ENCODE assay signal across 8 cellular contexts in the genomic region with DNA sequence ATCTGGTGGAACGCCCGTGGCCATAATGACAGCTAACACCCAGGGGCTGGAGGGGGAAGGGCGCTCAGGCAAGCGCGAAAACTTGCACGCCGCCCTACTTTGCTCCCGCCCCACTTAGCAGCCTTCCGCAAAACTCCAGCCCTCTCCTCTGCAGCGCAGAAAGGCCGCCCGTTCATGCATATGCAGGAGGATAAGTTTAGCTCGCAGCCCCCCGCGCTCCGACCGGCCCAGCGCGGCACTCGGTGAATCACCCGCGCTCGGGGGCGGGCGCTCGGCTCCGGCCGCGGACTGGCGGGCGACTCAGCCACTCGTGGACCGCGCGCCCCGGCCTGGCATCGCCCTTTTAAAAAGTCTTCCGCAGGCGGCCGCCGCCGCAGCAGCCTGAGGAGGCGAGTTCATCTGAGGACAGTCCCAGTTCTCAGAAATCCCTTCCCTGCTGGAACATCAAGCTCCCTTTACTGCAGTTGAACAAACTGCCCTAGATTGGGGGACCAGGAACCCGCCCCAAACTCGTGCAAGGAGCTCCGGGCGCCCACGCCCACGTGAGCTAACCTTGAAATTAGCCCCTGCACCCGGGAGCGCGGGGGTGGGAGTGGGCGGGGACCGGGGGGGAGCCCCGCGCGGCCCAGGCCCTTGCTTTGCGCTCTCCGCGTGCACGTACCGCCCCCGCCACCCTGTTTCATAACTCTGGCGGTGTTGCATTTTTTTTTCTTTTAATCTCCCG. TPM values are rescaled to one million over a fixed set of nuclear protein-coding genes. Genes with fewer than 3 reads are reported as not detected.
DNase-seq lines count a peak whose midpoint lies in the region; TF ChIP-seq lines count a peak whose summit lies in the region.

No MANE protein-coding gene starts in this region.

- H3K9me3 Mint-ChIP-seq in activated naive CD4-positive, alpha-beta T cell treated with anti-CD3 and anti-CD28 coated beads, Interleukin-2, amount 50 U/mL, for 24 hours = no peaks in the 10 kb centered on the region

- no peaks in the 10 kb centered on the region for H3K27me3 Mint-ChIP-seq in activated naive CD4-positive, alpha-beta T cell treated with anti-CD3 and anti-CD28 coated beads, Interleukin-2, amount 50 U/mL, for 24 hours

- TF ChIP-seq CTCF in HFF-Myc (IDR thresholded peaks at IDR 0.05; ENCODE audit: low read depth, low read length, missing control alignments) = no peak
- TF ChIP-seq CTCF in NB4 (IDR thresholded peaks at IDR 0.05; ENCODE audit: low read depth, low read length) = no peak

- H3K4me3 ChIP-seq in HFF-Myc (replicated peaks; ENCODE audit: low read depth, low read length) (peak overlapping the region; percentile 59), NB4 (ENCODE audit: low read depth, low read length) (peak overlapping the region; percentile 65)

- peaks cover 62% of the 10 kb centered on the region for H3K4me1 Mint-ChIP-seq in activated naive CD4-positive, alpha-beta T cell treated with anti-CD3 and anti-CD28 coated beads, Interleukin-2, amount 50 U/mL, for 24 hours

- peak; percentile 90 for DNase-seq in GF-D8 (lab: John Stamatoyannopoulos, UW)
- DNase-seq in HFF-Myc (ENCODE audit: extremely low read depth, low read depth) = peak; percentile 85
- peak; percentile 91 for DNase-seq in NB4 (ENCODE audit: low read depth)
- peak; percentile 89 for DNase-seq in SK-MEL-5 (ENCODE audit: low read depth, low spot score)
- DNase-seq in globus pallidus (ENCODE audit: low spot score) = peak; percentile 96
- peak; percentile 96 for DNase-seq in occipital lobe (lab: John Stamatoyannopoulos, UW)

- peak overlapping the region; percentile 100 for H3K27ac Mint-ChIP-seq in activated naive CD4-positive, alpha-beta T cell treated with anti-CD3 and anti-CD28 coated beads, Interleukin-2, amount 50 U/mL, for 24 hours

- no peaks in the 10 kb centered on the region for H3K36me3 Mint-ChIP-seq in activated naive CD4-positive, alpha-beta T cell treated with anti-CD3 and anti-CD28 coated beads, Interleukin-2, amount 50 U/mL, for 24 hours

- in situ Hi-C loops in SK-MEL-5 (cut with HindIII; ENCODE audit: low pct_unique_long_range_greater_than_20kb, low sequenced_read_pairs) = no loop called here

- peak overlapping the region; percentile 97 for H3K4me3 Mint-ChIP-seq in activated naive CD4-positive, alpha-beta T cell treated with anti-CD3 and anti-CD28 coated beads, Interleukin-2, amount 50 U/mL, for 24 hours

- TF ChIP-seq POLR2A in NB4 (IDR thresholded peaks at IDR 0.05; ENCODE audit: extremely low read depth, insufficient read length) = peak; percentile 50

- peak overlapping the region; percentile 100 for H3K27ac ChIP-seq in temporal lobe (ENCODE audit: low read depth, low read length)

RNA-seq across cellular contexts. Expression of a gene that starts 4.5 kb away (rescaled TPM):
- total RNA-seq in SK-MEL-5 (2014; rRNA removed; shearing (Covaris generic)) = 42.7 and 43.1 TPM in 2 replicates
- 75.5 and 93.3 TPM in 2 replicates for polyA plus RNA-seq in SK-MEL-5 (2015; cell fraction: cytosol; rRNA removed)
- polyA plus RNA-seq in SK-MEL-5 (2015; cell fraction: nucleus; rRNA removed) = 50.7 and 61.4 TPM in 2 replicates
- total RNA-seq in occipital lobe (16.8 TPM), temporal lobe (10.1 TPM)

Comparison
In these comparisons a context has a peak if more than half of its experiments do, and no peak if none do; other contexts are left out.
1. Peak in every context shown above with its lines: DNase-seq, H3K4me3 ChIP-seq and H3K27ac ChIP-seq.